10 cellular contexts compared by ENCODE assay signal in the genomic region with DNA sequence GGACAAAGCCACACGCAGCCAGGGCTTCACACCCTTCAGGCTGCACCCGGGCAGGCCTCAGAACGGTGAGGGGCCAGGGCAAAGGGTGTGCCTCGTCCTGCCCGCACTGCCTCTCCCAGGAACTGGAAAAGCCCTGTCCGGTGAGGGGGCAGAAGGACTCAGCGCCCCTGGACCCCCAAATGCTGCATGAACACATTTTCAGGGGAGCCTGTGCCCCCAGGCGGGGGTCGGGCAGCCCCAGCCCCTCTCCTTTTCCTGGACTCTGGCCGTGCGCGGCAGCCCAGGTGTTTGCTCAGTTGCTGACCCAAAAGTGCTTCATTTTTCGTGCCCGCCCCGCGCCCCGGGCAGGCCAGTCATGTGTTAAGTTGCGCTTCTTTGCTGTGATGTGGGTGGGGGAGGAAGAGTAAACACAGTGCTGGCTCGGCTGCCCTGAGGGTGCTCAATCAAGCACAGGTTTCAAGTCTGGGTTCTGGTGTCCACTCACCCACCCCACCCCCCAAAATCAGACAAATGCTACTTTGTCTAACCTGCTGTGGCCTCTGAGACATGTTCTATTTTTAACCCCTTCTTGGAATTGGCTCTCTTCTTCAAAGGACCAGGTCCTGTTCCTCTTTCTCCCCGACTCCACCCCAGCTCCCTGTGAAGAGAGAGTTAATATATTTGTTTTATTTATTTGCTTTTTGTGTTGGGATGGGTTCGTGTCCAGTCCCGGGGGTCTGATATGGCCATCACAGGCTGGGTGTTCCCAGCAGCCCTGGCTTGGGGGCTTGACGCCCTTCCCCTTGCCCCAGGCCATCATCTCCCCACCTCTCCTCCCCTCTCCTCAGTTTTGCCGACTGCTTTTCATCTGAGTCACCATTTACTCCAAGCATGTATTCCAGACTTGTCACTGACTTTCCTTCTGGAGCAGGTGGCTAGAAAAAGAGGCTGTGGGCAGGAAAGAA. TPM values are rescaled to one million over a fixed set of nuclear protein-coding genes. Genes with fewer than 3 reads are reported as not detected.
DNase-seq lines count a peak whose midpoint lies in the region; ATAC-seq and TF ChIP-seq lines count a peak whose summit lies in the region.
"Had no signal": no experiment of that assay in that cellular context is flagged by ENCODE, and none has a peak within 500 bp of the region (broad histone marks: within the 10 kb centered on the region; RNA-seq: fewer than 3 reads in every experiment).

No MANE protein-coding gene starts in this region.

- no peaks in the 10 kb centered on the region for H3K27me3 Mint-ChIP-seq in T-helper 17 cell

- peaks cover 2% of the 10 kb centered on the region for H3K4me1 Mint-ChIP-seq in T-helper 17 cell

- no peak overlapping the region for H3K27ac Mint-ChIP-seq in T-helper 17 cell

- H3K27me3 ChIP-seq in RWPE2 (ENCODE audit: insufficient read depth, poor library complexity, severe bottlenecking) (no peaks in the 10 kb centered on the region), gastroesophageal sphincter (no peaks in the 10 kb centered on the region), smooth muscle cell (ENCODE audit: low read depth) (no peaks in the 10 kb centered on the region)

- peak overlapping the region; percentile 59 for H3K4me2 ChIP-seq in smooth muscle cell

- no peak overlapping the region for H2AFZ ChIP-seq in smooth muscle cell (ENCODE audit: low read depth)

- peak overlapping the region; percentile 4 for H3K4me3 ChIP-seq in RWPE2 (ENCODE audit: severe bottlenecking)
- H3K4me3 ChIP-seq in gastroesophageal sphincter = no peak overlapping the region
- peak overlapping the region; percentile 25 for H3K4me3 ChIP-seq in smooth muscle cell

- H3K9me3 ChIP-seq in RWPE2 (ENCODE audit: severe bottlenecking) (no peaks in the 10 kb centered on the region), gastroesophageal sphincter (no peaks in the 10 kb centered on the region), smooth muscle cell (replicated peaks; ENCODE audit: low read depth) (no peaks in the 10 kb centered on the region), T-helper 17 cell (ENCODE audit: control insufficient read depth, low read length, poor library complexity, severe bottlenecking) (no peaks in the 10 kb centered on the region)

- H3F3A ChIP-seq in smooth muscle cell (ENCODE audit: low read depth) = peaks cover 11% of the 10 kb centered on the region

- TF ChIP-seq POLR2A in gastroesophageal sphincter (IDR thresholded peaks at IDR 0.05) = no peak

- H3K36me3 ChIP-seq in RWPE2 (ENCODE audit: low read depth) (peaks cover 25% of the 10 kb centered on the region), gastroesophageal sphincter (peaks cover 0 to 42% of the 10 kb centered on the region in 2 donors), smooth muscle cell (ENCODE audit: low read depth) (no peaks in the 10 kb centered on the region)

- no peaks in the 10 kb centered on the region for H3K79me2 ChIP-seq in smooth muscle cell (ENCODE audit: low read depth)

- TF ChIP-seq EP300 in gastroesophageal sphincter (IDR thresholded peaks at IDR 0.05) = no peak

- no peaks in the 10 kb centered on the region for H3K36me3 Mint-ChIP-seq in T-helper 17 cell (ENCODE audit: low read depth)
- H3K36me3 Mint-ChIP-seq: stimulated activated naive B cell treated with anti-CD40 and anti-IgM and Interleukin-4, amounts not matched to agents 10 μg/mL and 1 μg/mL and 100 μg/mL, for 72 hours had no signal

- peak; percentile 86 for ATAC-seq in RWPE2 (ENCODE audit: low read depth)
- peak; percentile 80 for ATAC-seq in gastroesophageal sphincter
- ATAC-seq in GM18907 (IDR thresholded peaks at IDR 0.05; ENCODE audit: unreplicated experiment) = no peak
- ATAC-seq in T-helper 17 cell = no peak

- peaks cover 31% of the 10 kb centered on the region for H3K4me1 ChIP-seq in RWPE2 (ENCODE audit: insufficient read depth, poor library complexity, severe bottlenecking)
- H3K4me1 ChIP-seq in gastroesophageal sphincter = peaks cover 5 to 52% (median 6%) of the 10 kb centered on the region in 3 donors
- H3K4me1 ChIP-seq in smooth muscle cell (ENCODE audit: low read depth) = peaks cover 9% of the 10 kb centered on the region

- H3K4me3 Mint-ChIP-seq in T-helper 17 cell = no peak overlapping the region
- H3K4me3 Mint-ChIP-seq: stimulated activated naive B cell treated with anti-CD40 and anti-IgM and Interleukin-4, amounts not matched to agents 10 μg/mL and 1 μg/mL and 100 μg/mL, for 72 hours had no signal

- H3K27ac ChIP-seq in RWPE2 (ENCODE audit: poor library complexity, severe bottlenecking) (peak overlapping the region; percentile 83), gastroesophageal sphincter (peak overlapping the region in 3 of 4 donors; percentile 58 to 74 (median 64)), smooth muscle cell (ENCODE audit: low read depth) (peak overlapping the region; percentile 81)

- TF ChIP-seq CTCF in RWPE2 (IDR thresholded peaks at IDR 0.05; ENCODE audit: poor library complexity, severe bottlenecking) (no peak), gastroesophageal sphincter (IDR thresholded peaks at IDR 0.05) (no peak), smooth muscle cell (IDR thresholded peaks at IDR 0.05; ENCODE audit: borderline replicate concordance, insufficient read depth, poor library complexity, severe bottlenecking) (no peak)

- no peaks in the 10 kb centered on the region for H4K20me1 ChIP-seq in smooth muscle cell (ENCODE audit: low read depth)

- DNase-seq in HPDE6-E6E7 (ENCODE audit: extremely low spot score) (peak; percentile 85), RWPE2 (ENCODE audit: low spot score) (peak; percentile 91), smooth muscle cell (lab: John Stamatoyannopoulos, UW; ENCODE audit: unreplicated experiment) (no peak), KG1 (lab: John Stamatoyannopoulos, UW) (no peak), T-helper 17 cell (no peak)
- DNase-seq in activated CD4-positive, alpha-beta T cell treated with anti-CD3 and anti-CD28 coated beads, Interleukin-2, amount 50 U/mL, for 4 hours = no peak
- DNase-seq: GOT3; stimulated activated naive B cell treated with anti-CD40 and anti-IgM and Interleukin-4, amounts not matched to agents 10 μg/mL and 1 μg/mL and 100 μg/mL, for 72 hours had no signal

- WGBS in gastroesophageal sphincter (ENCODE audit: low coverage in 1 of 2), 2 donors = 28 to 34% methylated on average over 9 to 10 of the region's 24 CpGs
- WGBS in smooth muscle cell (ENCODE audit: low lambda C conversion rate) = 51% methylated on average over 24 of the region's 24 CpGs

- H3K9ac ChIP-seq in smooth muscle cell (ENCODE audit: low read depth) = peak overlapping the region; percentile 58

RNA-seq across cellular contexts. Expression of a gene that starts 8.1 kb away (rescaled TPM):
- total RNA-seq in gastroesophageal sphincter (10 to 100 TPM in 2 of 4 donors, 1 to 10 TPM in 2; 6.9 to 26.9 (median 10.3) TPM), smooth muscle cell (5.5 and 5.7 TPM in 2 replicates), T-helper 17 cell (1 to 10 TPM; 1.2 to 1.7 TPM)
- polyA plus RNA-seq in smooth muscle cell = 9.0 and 10.8 TPM in 2 replicates

RNA-seq across cellular contexts. Expression of a gene that starts 25.5 kb away (rescaled TPM):
- total RNA-seq in gastroesophageal sphincter (10 to 100 TPM in 2 of 4 donors, 1 to 10 TPM in 2; 5.7 to 18.6 (median 9.1) TPM), smooth muscle cell (2.9 and 3.6 TPM in 2 replicates), T-helper 17 cell (1 to 10 TPM; 3.2 to 3.3 TPM)
- polyA plus RNA-seq in smooth muscle cell = 1.8 and 5.1 TPM in 2 replicates

RNA-seq across cellular contexts. Expression of a gene that starts 32.0 kb away (rescaled TPM):
- total RNA-seq in gastroesophageal sphincter = under 1 TPM in 1 of 4 donors, not detected in 3; 0.46 TPM
- not detected in 2 replicates for total RNA-seq in smooth muscle cell
- polyA plus RNA-seq in smooth muscle cell = not detected in 2 replicates
- not detected for total RNA-seq in T-helper 17 cell

Comparison
In these comparisons a context has a peak if more than half of its experiments do, and no peak if none do; other contexts are left out.
1. DNase-seq: peak in HPDE6-E6E7 (single experiment) and RWPE2 (single experiment); none in smooth muscle cell (single experiment), KG1 (single experiment), activated CD4-positive, alpha-beta T cell treated with anti-CD3 and anti-CD28 coated beads, Interleukin-2, amount 50 U/mL, for 4 hours (0 of 2) and T-helper 17 cell (0 of 3).
2. ATAC-seq: peak in RWPE2 (single experiment) and gastroesophageal sphincter (single experiment); none in GM18907 (single experiment) and T-helper 17 cell (single experiment).
3. H3K4me3 ChIP-seq: peak in RWPE2 (single experiment) and smooth muscle cell (single experiment); none in gastroesophageal sphincter (0 of 2).
4. Peak in every context shown above with its lines, with median percentiles within 50 percentile points of each other: H3K27ac ChIP-seq.